Comparison of ENCODE assay signal across 8 cellular contexts in the genomic region with DNA sequence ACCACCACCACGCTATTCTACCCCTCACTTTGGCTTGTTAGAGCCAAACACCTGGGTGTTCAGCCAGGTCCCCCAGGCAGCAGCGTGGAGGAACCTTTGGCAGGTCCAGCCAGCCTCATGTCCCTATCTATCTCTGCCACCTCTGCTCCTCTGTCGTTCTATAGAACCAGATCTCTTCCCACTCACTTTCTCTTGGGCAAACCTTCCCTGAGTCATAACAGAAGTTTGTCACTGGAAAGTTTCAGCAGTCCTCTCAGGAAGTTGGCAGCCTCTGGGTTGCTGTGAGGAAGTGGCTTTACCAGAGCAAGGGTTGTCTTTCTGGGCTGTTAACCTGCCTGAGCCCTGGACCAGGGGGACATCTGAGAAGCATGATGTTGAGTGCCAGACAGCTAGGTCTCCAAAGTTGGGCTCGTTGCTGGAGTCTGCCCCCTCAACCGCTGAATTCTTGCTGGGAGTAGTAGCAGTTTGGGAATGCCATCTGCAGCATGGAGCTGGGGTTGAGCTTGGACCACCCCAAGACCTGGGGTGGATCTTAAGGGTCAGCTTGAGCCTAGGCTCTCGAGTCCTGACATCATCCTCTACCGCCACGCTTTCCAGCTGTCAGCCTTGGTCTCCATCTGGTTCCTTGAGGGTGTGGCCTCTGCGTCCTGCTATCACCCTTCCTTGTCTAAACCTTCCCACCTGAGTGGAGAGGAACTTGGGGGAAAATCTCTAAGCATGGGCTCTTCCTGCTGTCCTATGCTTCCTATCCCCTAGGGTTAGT. TPM values are rescaled to one million over a fixed set of nuclear protein-coding genes. Genes with fewer than 3 reads are reported as not detected.
A peak's percentile ranks its signal among the peaks of the same experiment; 100 is the strongest.
DNase-seq lines count a peak whose midpoint lies in the region; ATAC-seq and TF ChIP-seq lines count a peak whose summit lies in the region.

No MANE protein-coding gene starts in this region.

- intact Hi-C loops in Panc1 (cut with micrococcal nuclease; ENCODE audit: unreplicated experiment): no loop called here
- intact Hi-C loops in left lung (cut with DNase I): no loop called here

- peak overlapping the region; percentile 96 for H3K27ac ChIP-seq in Panc1 (ENCODE audit: low read length)
- peak overlapping the region; percentile 87 for H3K27ac ChIP-seq in brain microvascular endothelial cell
- H3K27ac ChIP-seq in left lung: peak overlapping the region; percentile 94 to 98
- peak overlapping the region; percentile 96 for H3K27ac ChIP-seq in subcutaneous abdominal adipose tissue (ENCODE audit: low read depth, low read length)

- H3K9ac ChIP-seq in subcutaneous abdominal adipose tissue (ENCODE audit: low read length in 5 of 5): peak overlapping the region; percentile 57 to 83 (median 82)

- DNase-seq in stimulated activated CD4-positive, alpha-beta T cell treated with anti-CD3 and anti-CD28 coated beads, Interleukin-1b, Interleukin-23, amount 100 ng/mL, for 48 hours: peak; percentile 58
- no peak for DNase-seq in stimulated activated CD4-positive, alpha-beta T cell treated with anti-CD3 and anti-CD28 coated beads, Interleukin-4, amount 100 ng/mL, for 1 hour
- DNase-seq in Panc1 (ENCODE audit: low read depth, low spot score) (no peak), brain microvascular endothelial cell (no peak), left lung (peak in 1 of 2 donors; percentile 55), H4 (ENCODE audit: low spot score) (no peak)

- POLR2A ChIA-PET in Panc1 (lab: Charles Lee): interaction anchor here (0.6 kb wide), 1 partner anchor 1391 kb away, joined by 3 read pairs; no protein-coding TSS in a partner anchor

- H3K4me1 ChIP-seq in Panc1 (ENCODE audit: control insufficient read depth, insufficient read depth, low read length): peaks cover 51% of the 10 kb centered on the region
- peaks cover 50 to 91% of the 10 kb centered on the region in 2 donors for H3K4me1 ChIP-seq in left lung
- H3K4me1 ChIP-seq in subcutaneous abdominal adipose tissue (ENCODE audit: control insufficient read depth in 5 of 5, insufficient read depth in 5 of 5, low read length in 5 of 5): peaks cover 18 to 82% (median 69%) of the 10 kb centered on the region in 5 donors

- TSS peak; percentile 28 for BruUV-seq in Panc1 (replicated peaks; lab: Mats Ljungman, UMichigan)

- CTCF ChIA-PET in Panc1 (lab: Charles Lee): interaction anchor here (0.6 to 0.8 kb wide), 2 partner anchors 44 to 113 kb away, joined by 3 to 4 read pairs; no protein-coding TSS in a partner anchor

- H3K27me3 ChIP-seq in Panc1 (ENCODE audit: control insufficient read depth, insufficient read depth, low read length) (no peaks in the 10 kb centered on the region), brain microvascular endothelial cell (replicated peaks) (no peaks in the 10 kb centered on the region), left lung (no peaks in the 10 kb centered on the region), subcutaneous abdominal adipose tissue (ENCODE audit: control insufficient read depth in 5 of 5, insufficient read depth in 4 of 5, low read length in 5 of 5) (no peaks in the 10 kb centered on the region)

- in situ Hi-C loops in Panc1 (cut with HindIII; ENCODE audit: low pct_unique_long_range_greater_than_20kb, low sequenced_read_pairs) (no loop called here), brain microvascular endothelial cell (cut with HindIII; ENCODE audit: low pct_ligation_motif_present, low sequenced_read_pairs) (no loop called here)

- ATAC-seq in Panc1 (peak; percentile 0; the same call in 1 of the 2 replicates), left lung (peak; percentile 8), HG02840 (IDR thresholded peaks at IDR 0.05; ENCODE audit: low FRiP score, unreplicated experiment) (no peak)

- no peak for TF ChIP-seq CTCF in Panc1 (IDR thresholded peaks at IDR 0.05)
- no peak for TF ChIP-seq CTCF in brain microvascular endothelial cell (IDR thresholded peaks at IDR 0.05; ENCODE audit: low read depth, low read length, missing control alignments)
- no peak for TF ChIP-seq CTCF in left lung (IDR thresholded peaks at IDR 0.05)

- H3K4me3 ChIP-seq in Panc1 (ENCODE audit: low read depth in 2 of 2, low read length in 2 of 2) (peak overlapping the region; percentile 78), brain microvascular endothelial cell (ENCODE audit: low read depth, low read length) (peak overlapping the region; percentile 78), left lung (peak overlapping the region; percentile 70 to 98), subcutaneous abdominal adipose tissue (ENCODE audit: low read depth in 1 of 5, low read length in 5 of 5) (peak overlapping the region; percentile 67 to 87 (median 80))

- H3K9me3 ChIP-seq in Panc1 (ENCODE audit: control insufficient read depth, insufficient read depth, low read depth, low read length): no peaks in the 10 kb centered on the region
- no peaks in the 10 kb centered on the region for H3K9me3 ChIP-seq in left lung
- H3K9me3 ChIP-seq in subcutaneous abdominal adipose tissue (ENCODE audit: control insufficient read depth in 5 of 5, low read length in 5 of 5): no peaks in the 10 kb centered on the region

- H3K36me3 ChIP-seq in Panc1 (ENCODE audit: control insufficient read depth, insufficient read depth, low read length): peaks cover 10% of the 10 kb centered on the region
- peaks cover 36% of the 10 kb centered on the region for H3K36me3 ChIP-seq in brain microvascular endothelial cell (replicated peaks)
- H3K36me3 ChIP-seq in left lung: peaks cover 0 to 31% of the 10 kb centered on the region in 2 donors
- H3K36me3 ChIP-seq in subcutaneous abdominal adipose tissue (ENCODE audit: control insufficient read depth in 5 of 5, insufficient read depth in 5 of 5, low read length in 5 of 5): peaks cover 0 to 22% (median 12%) of the 10 kb centered on the region in 5 donors

RNA-seq across cellular contexts. Expression of a gene that starts 0.9 kb away (rescaled TPM):
- total RNA-seq in Panc1 (2021; ENCODE audit: unreplicated experiment): 193 TPM
- polyA plus RNA-seq in Panc1 (2012; ENCODE audit: insufficient read length): 432 TPM
- 100 to 1,000 TPM; 210 to 347 TPM for total RNA-seq in left lung
- total RNA-seq in H4 (2014; rRNA removed; shearing (Covaris generic)): 77.7 and 126 TPM in 2 replicates

RNA-seq across cellular contexts. Expression of a gene that starts 27.4 kb away (rescaled TPM):
- total RNA-seq in Panc1 (2021; ENCODE audit: unreplicated experiment): 23.7 TPM
- 18.4 TPM for polyA plus RNA-seq in Panc1 (2012; ENCODE audit: insufficient read length)
- 10 to 100 TPM; 24.0 to 43.1 TPM for total RNA-seq in left lung
- total RNA-seq in H4 (2014; rRNA removed; shearing (Covaris generic)): 0.74 and 3.8 TPM in 2 replicates

RNA-seq across cellular contexts. Expression of a gene that starts 38.7 kb away (rescaled TPM):
- 1.6 TPM for total RNA-seq in Panc1 (2021; ENCODE audit: unreplicated experiment)
- polyA plus RNA-seq in Panc1 (2012; ENCODE audit: insufficient read length): not detected
- 100 to 1,000 TPM in 1 of 2 donors, 10 to 100 TPM in 1; 96.7 to 170 TPM for total RNA-seq in left lung
- 3.0 TPM in 1 of 2 replicates, not detected in the other for total RNA-seq in H4 (2014; rRNA removed; shearing (Covaris generic))

RNA-seq across cellular contexts. Expression of a gene that starts 45.0 kb away (rescaled TPM):
- total RNA-seq in Panc1 (2021; ENCODE audit: unreplicated experiment): 51.8 TPM
- 25.8 TPM for polyA plus RNA-seq in Panc1 (2012; ENCODE audit: insufficient read length)
- total RNA-seq in left lung: 10 to 100 TPM; 12.1 to 13.6 TPM
- 18.1 and 21.3 TPM in 2 replicates for total RNA-seq in H4 (2014; rRNA removed; shearing (Covaris generic))

Comparison
In these comparisons a context has a peak if more than half of its experiments do, and no peak if none do; other contexts are left out.
1. RNA of a gene that starts 38.7 kb away (total RNA-seq): 96.7 to 170 TPM in left lung; 3.0 TPM in H4 and 1.6 TPM in Panc1 (single experiment); every median in the first group is over 10 times any median in the second.
2. Peak in every context shown above with its lines, with median percentiles within 50 percentile points of each other: H3K27ac ChIP-seq and H3K4me3 ChIP-seq.